8 cellular contexts compared by ENCODE assay signal in genomic region chr15:65869127-65869953, GRCh38. TPM values are rescaled to one million over a fixed set of nuclear protein-coding genes. Genes with fewer than 3 reads are reported as not detected.
DNase-seq lines count a peak whose midpoint lies in the region; ATAC-seq, FAIRE-seq and TF ChIP-seq lines count a peak whose summit lies in the region.

Gene RAB11A, plus strand, starts transcription at chr15:65869491. Its CDS starts 95 bp downstream, at chr15:65869586.

- peak within 1 kb of the TSS; percentile 94 for H3K56ac ChIP-seq in H1 (replicated peaks; ENCODE audit: insufficient read length, low read depth, low read length)
- H3K56ac ChIP-seq in mesendoderm (ENCODE audit: low read length) = peak within 1 kb of the TSS; percentile 99

- CTCF ChIA-PET in H1 (lab: Charles Lee; ENCODE audit: partially characterized antibody) = interaction anchor here (0.6 to 5.5 kb wide), 22 partner anchors 9 to 417 kb away, joined by 3 to 40 read pairs (median 4); partner anchors contain the start of gene DENND4A

- peaks cover 7 to 45% of the 10 kb centered on the region in 2 experiments for H3K79me2 ChIP-seq in H1 (ENCODE audit: control insufficient read depth in 1 of 2, insufficient read depth in 2 of 2, low read length in 2 of 2)
- peaks cover 44% of the 10 kb centered on the region for H3K79me2 ChIP-seq in mesendoderm (ENCODE audit: control insufficient read depth, insufficient read depth, low read length)

- peak within 1 kb of the TSS; percentile 88 for H2AFZ ChIP-seq in H1 (ENCODE audit: low read length)

- H2BK20ac ChIP-seq in H1 (ENCODE audit: low read length) = 0 out of 2 replicates have a peak within 1 kb of the TSS, but pooled peaks have one; percentile 9

- peak within 1 kb of the TSS; percentile 55 for H2BK12ac ChIP-seq in H1 (ENCODE audit: low read depth, low read length)

- no peak within 1 kb of the TSS for H2BK120ac ChIP-seq in H1 (replicated peaks; ENCODE audit: low read depth, low read length)
- no peak within 1 kb of the TSS for H2BK120ac ChIP-seq in mesendoderm (ENCODE audit: low read depth, low read length)

- peak; percentile 95 to 99 for TF ChIP-seq POLR2A in H1 (IDR thresholded peaks at IDR 0.05; ENCODE audit: control extremely low read depth in 1 of 2, low read depth in 2 of 2, low read length in 2 of 2)

- H3K79me1 ChIP-seq in H1 (ENCODE audit: low read depth, low read length) (no peaks in the 10 kb centered on the region; the same call in 1 of the 2 replicates), mesendoderm (ENCODE audit: low read length) (peaks cover 2% of the 10 kb centered on the region)

- TF ChIP-seq CTCF in H1 (IDR thresholded peaks at IDR 0.05; ENCODE audit: control extremely low read depth in 1 of 3, insufficient read depth in 1 of 3, low read depth in 1 of 3, low read length in 3 of 3) = peak; percentile 28 to 31 (median 30); a peak in 3 of 4 replicates

- peak; percentile 16 to 17; a peak in 1 of 4 replicates for TF ChIP-seq RAD21 in H1 (IDR thresholded peaks at IDR 0.05 in 1 of 2, conservative IDR thresholded peaks at IDR 0.05 in 1 of 2; ENCODE audit: low read depth in 2 of 2, low read length in 2 of 2)

- H3K27ac ChIP-seq in H1 (ENCODE audit: low read depth, low read length) = peak within 1 kb of the TSS; percentile 92
- peak within 1 kb of the TSS; percentile 58 for H3K27ac ChIP-seq in mesendoderm (ENCODE audit: low read depth, low read length)

- H3K4me3 ChIP-seq in H1 (ENCODE audit: extremely low read depth in 1 of 4, insufficient read depth in 2 of 4, low read depth in 3 of 4, low read length in 4 of 4) = peak within 1 kb of the TSS; percentile 85 to 99 (median 92)
- peak within 1 kb of the TSS; percentile 99 for H3K4me3 ChIP-seq in mesendoderm (ENCODE audit: low read length)

- no peaks in the 10 kb centered on the region for H3K9me3 ChIP-seq in H1 (ENCODE audit: insufficient read depth in 2 of 2, low read depth in 1 of 2, low read length in 1 of 2)

- H4K5ac ChIP-seq in H1 (ENCODE audit: insufficient read length, low read depth, low read length) = peak within 1 kb of the TSS; percentile 99
- H4K5ac ChIP-seq in mesendoderm (ENCODE audit: low read length) = no peak within 1 kb of the TSS

- in situ Hi-C loops in Caki2 (cut with HindIII; ENCODE audit: low pct_unique_long_range_greater_than_20kb, low sequenced_read_pairs) = no loop called here

- peak within 1 kb of the TSS; percentile 78 to 96 (median 94) for H3K9ac ChIP-seq in H1 (replicated peaks in 1 of 4; ENCODE audit: extremely low read depth in 1 of 4, low read depth in 3 of 4, low read length in 3 of 4)
- peak within 1 kb of the TSS; percentile 99 for H3K9ac ChIP-seq in mesendoderm (ENCODE audit: low read length)

- H3K4me1 ChIP-seq in H1 (replicated peaks in 1 of 4; ENCODE audit: control insufficient read depth in 3 of 4, insufficient read depth in 4 of 4, low read length in 3 of 4) = peaks cover 0 to 2% (median 0%) of the 10 kb centered on the region in 4 experiments; a peak in 2 of 7 replicates
- no peaks in the 10 kb centered on the region for H3K4me1 ChIP-seq in mesendoderm (ENCODE audit: control insufficient read depth, low read depth, low read length)

- H3K27me3 ChIP-seq in H1 (replicated peaks in 1 of 4; ENCODE audit: control insufficient read depth in 3 of 4, extremely low read depth in 1 of 4, insufficient read depth in 3 of 4, low read length in 3 of 4) = no peaks in the 10 kb centered on the region
- no peaks in the 10 kb centered on the region for H3K27me3 ChIP-seq in mesendoderm (ENCODE audit: insufficient read depth, low read length, poor library complexity)

- H3K14ac ChIP-seq in H1 (ENCODE audit: insufficient read length) = no peak within 1 kb of the TSS

- ATAC-seq in GM21367 (IDR thresholded peaks at IDR 0.05; ENCODE audit: unreplicated experiment) = peak; percentile 69

- peaks cover 6% of the 10 kb centered on the region; the same call in 1 of the 2 replicates for H3K23me2 ChIP-seq in H1 (ENCODE audit: low read depth, low read length)

- H3K4me2 ChIP-seq in H1 (ENCODE audit: insufficient read depth in 1 of 2, low read depth in 2 of 2, low read length in 2 of 2) (peak within 1 kb of the TSS; percentile 87 to 89), mesendoderm (ENCODE audit: low read length) (peak within 1 kb of the TSS; percentile 85)

- H3K4ac ChIP-seq in H1 (replicated peaks; ENCODE audit: insufficient read length, low read depth, low read length) (peak within 1 kb of the TSS; percentile 76), mesendoderm (ENCODE audit: low read depth, low read length) (peak within 1 kb of the TSS; percentile 19)

- peak within 1 kb of the TSS; percentile 98 for H2BK5ac ChIP-seq in H1 (ENCODE audit: low read depth, low read length)
- H2BK5ac ChIP-seq in mesendoderm (ENCODE audit: low read length) = peak within 1 kb of the TSS; percentile 86

- H2BK15ac ChIP-seq in H1 (ENCODE audit: low read length) (peak within 1 kb of the TSS; percentile 96; the same call in 1 of the 2 replicates), mesendoderm (replicated peaks; ENCODE audit: low read depth) (no peak within 1 kb of the TSS)

- H4K91ac ChIP-seq in H1 (replicated peaks; ENCODE audit: insufficient read length, low read length) = peak within 1 kb of the TSS; percentile 90

- FAIRE-seq in HTR-8/SVneo (lab: Jason Lieb, UNC) = no peak
- FAIRE-seq in H1 (lab: Jason Lieb, UNC) = no peak

- H2AK5ac ChIP-seq in H1 (ENCODE audit: low read depth, low read length) (no peak within 1 kb of the TSS), mesendoderm (ENCODE audit: low read length) (peak within 1 kb of the TSS; percentile 38)

- H3K36me3 ChIP-seq in H1 (ENCODE audit: control insufficient read depth in 2 of 4, insufficient read depth in 4 of 4, low read length in 3 of 4) = no peaks in the 10 kb centered on the region; a peak in 1 of 8 replicates
- no peaks in the 10 kb centered on the region for H3K36me3 ChIP-seq in mesendoderm (ENCODE audit: control insufficient read depth, insufficient read depth, low read length)

- no peak within 1 kb of the TSS for H3K23ac ChIP-seq in H1 (ENCODE audit: insufficient read length)
- H3K23ac ChIP-seq in mesendoderm (ENCODE audit: low read length) = peak within 1 kb of the TSS; percentile 96

- DNase-seq in Caki2 (ENCODE audit: low read depth) (peak; percentile 96), HTR-8/SVneo (ENCODE audit: insufficient read length, low spot score) (peak; percentile 94), NOMO-1 treated with DMSO at 0.1 percent for 48 hours (lab: John Stamatoyannopoulos, UW; ENCODE audit: unreplicated experiment) (peak; percentile 97), H1 (ENCODE audit: low read depth in 1 of 2, low spot score in 2 of 2) (peak; percentile 90 to 97), mesendoderm (peak; percentile 98)
- DNase-seq in activated CD8-positive, alpha-beta memory T cell treated with anti-CD3 and anti-CD28 coated beads for 48 hours (ENCODE audit: low read depth in 2 of 3, low spot score in 2 of 3) = peak; percentile 85 to 99 (median 99)
- peak; percentile 85 for DNase-seq in stimulated activated CD8-positive, alpha-beta memory T cell treated with anti-CD3 and anti-CD28 coated beads, Interleukin-15, amount 100 ng/mL, for 1 hour (ENCODE audit: low read depth)

- H4K8ac ChIP-seq in H1 (ENCODE audit: extremely low read depth, insufficient read depth, low read length) = peak within 1 kb of the TSS; percentile 99
- H4K8ac ChIP-seq in mesendoderm (ENCODE audit: low read depth, low read length) = no peak within 1 kb of the TSS

- TF ChIP-seq EP300 in H1 (IDR thresholded peaks at IDR 0.05; ENCODE audit: borderline replicate concordance in 1 of 2, low read depth in 2 of 2, low read length in 2 of 2) = no peak

- peaks cover 2 to 3% of the 10 kb centered on the region in 2 experiments for H4K20me1 ChIP-seq in H1 (replicated peaks in 1 of 2; ENCODE audit: control insufficient read depth in 1 of 2, insufficient read depth in 2 of 2, low read length in 2 of 2)

- H3K18ac ChIP-seq in H1 (ENCODE audit: extremely low read depth, low read length) = peak within 1 kb of the TSS; percentile 100
- H3K18ac ChIP-seq in mesendoderm (ENCODE audit: low read length) = peak within 1 kb of the TSS; percentile 65

- 2% methylated on average over 58 of the region's 62 CpGs; no CpG with 5 or more reads in 1 of the 2 experiments for WGBS in H1 (ENCODE audit: extremely low coverage in 1 of 2, insufficient coverage in 1 of 2, insufficient read length in 1 of 2, insufficient replicate concordance in 2 of 2, low coverage in 1 of 2, low lambda C conversion rate in 2 of 2, missing lambda C conversion rate in 1 of 2), 2 experiments
- WGBS in mesendoderm (ENCODE audit: extremely low coverage, insufficient coverage, low lambda C conversion rate) = no CpG with 5 or more reads among the region's 62 CpGs

- POLR2A ChIA-PET in H1 (lab: Charles Lee; ENCODE audit: partially characterized antibody) = interaction anchor here (0.7 to 2.6 kb wide), 42 partner anchors 9 to 636 kb away, joined by 3 to 19 read pairs (median 4); partner anchors contain the start of genes DENND4A, HACD3, INTS14 and RNU5B-1

TF ChIP-seq in H1, 55 proteins besides CTCF, POLR2A, EP300 and RAD21 (continues in another document):
- 0 out of 2 replicates have a peak, but pooled peaks have one; percentile 48 for TF ChIP-seq YY1 (IDR thresholded peaks at IDR 0.05; ENCODE audit: low read depth, low read length)
- peak; percentile 37 for TF ChIP-seq KDM4A (IDR thresholded peaks at IDR 0.05; ENCODE audit: low read depth, low read length, severe bottlenecking)
- TF ChIP-seq POU5F1 (IDR thresholded peaks at IDR 0.05; ENCODE audit: low read depth, low read length) = no peak
- TF ChIP-seq RBBP5 (IDR thresholded peaks at IDR 0.05; ENCODE audit: borderline replicate concordance, low read depth, low read length) = peak; percentile 100
- no peak for TF ChIP-seq KDM5A (IDR thresholded peaks at IDR 0.05; ENCODE audit: low read length)
- TF ChIP-seq SIN3A (conservative IDR thresholded peaks at IDR 0.05 in 1 of 2, IDR thresholded peaks at IDR 0.05 in 1 of 2; ENCODE audit: low read depth in 1 of 2, low read length in 2 of 2) = peak in 1 of 2 experiments; percentile 68; a peak in 1 of 4 replicates
- no peak for TF ChIP-seq CBX8 (IDR thresholded peaks at IDR 0.05; ENCODE audit: borderline replicate concordance, low read depth, low read length)
- peak; percentile 80 for TF ChIP-seq SAP30 (IDR thresholded peaks at IDR 0.05; ENCODE audit: insufficient read depth, insufficient replicate concordance, low read length)

RNA-seq across cellular contexts. Expression of gene RAB11A, which starts in this region (rescaled TPM):
- 231 and 296 TPM in 2 replicates for total RNA-seq in Caki2 (2014; rRNA removed; shearing (Covaris generic); ENCODE audit: low replicate concordance)
- 247 and 254 TPM in 2 replicates for total RNA-seq in H1 (2021; fragmentation: NEBNext Ultra II Directional; extraction: Animal tissue kit (Norgen Biotek cat#: 25700))
- polyA plus RNA-seq in H1 (2011; rRNA removed) = 141 and 211 TPM in 2 replicates
- 272 TPM for polyA plus RNA-seq in H1 (2011; cell fraction: cytosol; rRNA removed)
- polyA plus RNA-seq in H1 (2011; cell fraction: nucleus; rRNA removed) = 63.0 TPM
- 251 to 406 TPM (median 294 TPM) in 4 replicates for polyA plus RNA-seq in H1 (2012, experiment 1 of 2)
- 121 TPM for polyA plus RNA-seq in H1 (2012, experiment 2 of 2)
- polyA plus RNA-seq in H1 (2013, experiment 1 of 2) = 211 TPM
- 229 TPM for polyA plus RNA-seq in H1 (2013, experiment 2 of 2)
- polyA minus RNA-seq in H1 (2011; rRNA and poly(A)+ RNA removed) = 212 and 347 TPM in 2 replicates
- polyA minus RNA-seq in H1 (2011; cell fraction: cytosol; rRNA and poly(A)+ RNA removed) = 74.1 TPM
- polyA minus RNA-seq in H1 (2011; cell fraction: nucleus; rRNA and poly(A)+ RNA removed) = 32.8 TPM
- 280 TPM for polyA plus RNA-seq in mesendoderm (2013, experiment 1 of 2)
- 273 TPM for polyA plus RNA-seq in mesendoderm (2013, experiment 2 of 2)

Comparison
In these comparisons a context has a peak if more than half of its experiments do, and no peak if none do; other contexts are left out.
1. Peak in every context shown above with its lines: DNase-seq, ATAC-seq, H3K4me3 ChIP-seq and H3K27ac ChIP-seq.